Comparison of ENCODE assay signal across 7 cellular contexts in genomic region chr12:39442895-39443703, GRCh38.
DNase-seq lines count a peak whose midpoint lies in the region; ATAC-seq lines count a peak whose summit lies in the region.

Gene KIF21A (minus strand): TSS chr12:39443120. CDS start chr12:39442970, 150 bp downstream.

- H3K4me3 ChIP-seq in iPS-18c (ENCODE audit: insufficient read depth, low read depth, low read length) (peak within 1 kb of the TSS; percentile 83), skin epidermis (peak within 1 kb of the TSS; percentile 71 to 93 (median 84))

- in situ Hi-C loops in T47D (cut with HindIII; ENCODE audit: low pct_unique_long_range_greater_than_20kb, low sequenced_read_pairs): no loop called here

- peak; percentile 57 for DNase-seq in NCI-H2081 treated with DMSO at 0.1 percent for 48 hours (lab: John Stamatoyannopoulos, UW)
- peak; percentile 68 for DNase-seq in UCSD-AML1 (lab: John Stamatoyannopoulos, UW; ENCODE audit: unreplicated experiment)
- peak; percentile 91 to 98 for DNase-seq in T47D (ENCODE audit: low read depth in 1 of 2, low spot score in 1 of 2)

- no peaks in the 10 kb centered on the region for H3K9me3 ChIP-seq in iPS-18c (ENCODE audit: control insufficient read depth, insufficient read depth, low read length)

- ATAC-seq in GM18519 (IDR thresholded peaks at IDR 0.05; ENCODE audit: low FRiP score, unreplicated experiment): peak; percentile 90
- peak; percentile 94 for ATAC-seq in HG02981 (IDR thresholded peaks at IDR 0.05; ENCODE audit: unreplicated experiment)

- H3K27ac ChIP-seq in skin epidermis: peak within 1 kb of the TSS; percentile 1 to 89 (median 82)

Comparison
In these comparisons a context has a peak if more than half of its experiments do, and no peak if none do; other contexts are left out.
1. Peak in every context shown above with its lines: DNase-seq, ATAC-seq, H3K4me3 ChIP-seq and H3K27ac ChIP-seq.